ENCODE assay signal across 17 cellular contexts in the genomic region with DNA sequence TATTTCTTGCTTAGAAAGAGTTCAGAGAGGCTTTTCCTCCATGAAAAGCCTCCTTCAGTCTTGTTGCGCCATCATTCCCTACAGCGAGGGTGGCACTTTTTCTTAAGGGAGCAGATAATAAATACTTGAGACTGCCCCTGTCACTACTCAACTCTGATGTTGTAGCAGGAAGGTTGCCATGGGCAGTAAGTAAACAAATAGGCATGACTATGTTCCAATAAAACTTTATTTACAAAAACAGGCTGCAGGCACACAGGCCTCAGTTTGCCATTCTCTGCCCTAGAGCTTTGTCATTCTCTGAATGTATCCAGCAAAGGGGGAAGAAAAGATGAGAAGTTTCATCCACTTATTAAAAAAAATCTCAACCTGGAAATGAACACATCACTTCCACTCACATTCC.
"Had no signal": no experiment of that assay in that cellular context is flagged by ENCODE, and none has a peak within 500 bp of the region (broad histone marks: within the 10 kb centered on the region; RNA-seq: fewer than 3 reads in every experiment).

No MANE protein-coding gene starts in this region.

- H3K36me3 ChIP-seq: esophagus squamous epithelium, lower lobe of right lung, stomach, upper lobe of left lung had no signal

- ATAC-seq: activated CD4-positive, CD25-positive, alpha-beta regulatory T cell treated with anti-CD3 and anti-CD28 coated beads, Interleukin-2, amount 50 U/mL, for 24 hours; lower lobe of right lung had no signal

- H3K27ac ChIP-seq: lower lobe of right lung, upper lobe of left lung had no signal

- H3K4me3 ChIP-seq: ascending aorta, esophagus squamous epithelium, lower lobe of right lung, right atrium auricular region, stomach, upper lobe of left lung had no signal

- H3K9me3 ChIP-seq: ascending aorta, esophagus squamous epithelium, lower lobe of right lung, right atrium auricular region, stomach, upper lobe of left lung had no signal

- H3K27me3 ChIP-seq: ascending aorta, esophagus squamous epithelium, right atrium auricular region, stomach, upper lobe of left lung had no signal

- DNase-seq: activated CD8-positive, alpha-beta memory T cell treated with anti-CD3 and anti-CD28 coated beads for 24 hours; activated CD8-positive, alpha-beta memory T cell treated with anti-CD3 and anti-CD28 coated beads, Interleukin-2, amount 50 U/mL, for 48 hours; activated effector memory CD4-positive, alpha-beta T cell treated with Interleukin-2 at 50 U/mL for 16 hours; activated naive CD4-positive, alpha-beta T cell treated with anti-CD3 and anti-CD28 coated beads, Interleukin-2, amount 10 ng/mL, durations not matched to agents 7 days and 5 days; activated T-cell treated with anti-CD3 and anti-CD28 coated beads, Interleukin-2, amount 50 U/mL, for 48 hours; effector memory CD4-positive, alpha-beta T cell; esophagus squamous epithelium; lower lobe of right lung; nephron progenitor cell; nucleus accumbens; small intestine; stimulated activated CD4-positive, alpha-beta T cell treated with anti-CD3 and anti-CD28 coated beads, Interleukin-4, amount 100 ng/mL, for 1 hour; stomach; upper lobe of left lung had no signal
